Comparison of ENCODE assay signal across 8 cellular contexts in genomic region chr20:21571841-21572690, GRCh38. TPM values are rescaled to one million over a fixed set of nuclear protein-coding genes. Genes with fewer than 3 reads are reported as not detected.
DNase-seq lines count a peak whose midpoint lies in the region; ATAC-seq and TF ChIP-seq lines count a peak whose summit lies in the region.

No MANE protein-coding gene starts in this region.

- H3K27ac ChIP-seq in mammary epithelial cell (ENCODE audit: insufficient read depth, low read depth, low read length) (no peak overlapping the region), mesenchymal stem cell (ENCODE audit: low read length, poor library complexity, severe bottlenecking) (no peak overlapping the region)

- H3K14ac ChIP-seq in mesenchymal stem cell (ENCODE audit: low read length in 2 of 2) = no peak overlapping the region

- CTCF ChIA-PET in mammary epithelial cell (lab: Charles Lee; ENCODE audit: low non-redundant PET) = no interaction called here

- POLR2A ChIA-PET in activated naive CD8-positive, alpha-beta T cell treated with anti-CD3 and anti-CD28 coated beads, Interleukin-2, amount 10 ng/mL, durations not matched to agents 7 days and 5 days (lab: Charles Lee) = no interaction called here

- H3K4me2 ChIP-seq in mammary epithelial cell (ENCODE audit: insufficient read depth, low read depth, low read length) = no peak overlapping the region
- no peak overlapping the region for H3K4me2 ChIP-seq in mesenchymal stem cell (ENCODE audit: low read length, poor library complexity, severe bottlenecking)

- no peak for ATAC-seq in activated naive CD8-positive, alpha-beta T cell treated with anti-CD3 and anti-CD28 coated beads, Interleukin-2, amount 10 ng/mL, durations not matched to agents 7 days and 5 days (ENCODE audit: low read depth)
- no peak for ATAC-seq in GM18867 (IDR thresholded peaks at IDR 0.05; ENCODE audit: unreplicated experiment)

- H3K27ac Mint-ChIP-seq in activated naive CD8-positive, alpha-beta T cell treated with anti-CD3 and anti-CD28 coated beads, Interleukin-2, amount 10 ng/mL, durations not matched to agents 7 days and 5 days = no peak overlapping the region
- no peak overlapping the region for H3K27ac Mint-ChIP-seq in activated naive CD8-positive, alpha-beta T cell treated with anti-CD3 and anti-CD28 coated beads for 36 hours

- H3K4me3 Mint-ChIP-seq in activated naive CD8-positive, alpha-beta T cell treated with anti-CD3 and anti-CD28 coated beads, Interleukin-2, amount 10 ng/mL, durations not matched to agents 7 days and 5 days = no peak overlapping the region
- no peak overlapping the region for H3K4me3 Mint-ChIP-seq in activated naive CD8-positive, alpha-beta T cell treated with anti-CD3 and anti-CD28 coated beads for 36 hours

- H2BK15ac ChIP-seq in mesenchymal stem cell (ENCODE audit: low read depth, poor library complexity, severe bottlenecking) = no peak overlapping the region

- H3K36me3 ChIP-seq in mammary epithelial cell (ENCODE audit: insufficient read depth, low read length) (no peaks in the 10 kb centered on the region), mesenchymal stem cell (ENCODE audit: control insufficient read depth in 1 of 2, insufficient read depth in 2 of 2, low read depth in 1 of 2, low read length in 2 of 2) (no peaks in the 10 kb centered on the region)

- H3K9ac ChIP-seq in mammary epithelial cell (ENCODE audit: insufficient read depth, low read length) (no peak overlapping the region), mesenchymal stem cell (ENCODE audit: low read length) (no peak overlapping the region)

- no peak overlapping the region for H3K23ac ChIP-seq in mesenchymal stem cell (ENCODE audit: low read length in 2 of 2)

- no peaks in the 10 kb centered on the region for H3K79me2 ChIP-seq in mammary epithelial cell (ENCODE audit: insufficient read depth, low read length)

- TF ChIP-seq POLR2A in NB4 (IDR thresholded peaks at IDR 0.05; ENCODE audit: extremely low read depth, insufficient read length) = no peak

- no peak overlapping the region for H3K4ac ChIP-seq in mesenchymal stem cell (ENCODE audit: low read depth in 1 of 2, low read length in 2 of 2)

- no peak overlapping the region for H2BK120ac ChIP-seq in mesenchymal stem cell (ENCODE audit: low read depth, low read length)

- no peaks in the 10 kb centered on the region for H4K20me1 ChIP-seq in mammary epithelial cell (ENCODE audit: insufficient read depth, low read length)

- H2BK5ac ChIP-seq in mesenchymal stem cell (ENCODE audit: low read depth, low read length, poor library complexity, severe bottlenecking) = no peak overlapping the region

- H3K9me3 Mint-ChIP-seq in activated naive CD8-positive, alpha-beta T cell treated with anti-CD3 and anti-CD28 coated beads, Interleukin-2, amount 10 ng/mL, durations not matched to agents 7 days and 5 days = no peaks in the 10 kb centered on the region
- H3K9me3 Mint-ChIP-seq in activated naive CD8-positive, alpha-beta T cell treated with anti-CD3 and anti-CD28 coated beads for 36 hours = no peaks in the 10 kb centered on the region

- in situ Hi-C loops in mammary epithelial cell (cut with MboI; ENCODE audit: low sequenced_read_pairs in 2 of 2) = no loop called here

- TF ChIP-seq CTCF in NB4 (IDR thresholded peaks at IDR 0.05; ENCODE audit: low read depth, low read length) = peak; percentile 83
- TF ChIP-seq CTCF in mammary epithelial cell (conservative IDR thresholded peaks at IDR 0.05 in 1 of 2, IDR thresholded peaks at IDR 0.05 in 1 of 2; ENCODE audit: extremely low read depth in 1 of 2, insufficient read depth in 1 of 2, low read depth in 1 of 2, low read length in 2 of 2) = peak; percentile 76 to 77

- peak; percentile 27 for DNase-seq in activated naive CD8-positive, alpha-beta T cell treated with anti-CD3 and anti-CD28 coated beads, Interleukin-2, amount 10 ng/mL, durations not matched to agents 7 days and 5 days
- no peak for DNase-seq in activated naive CD8-positive, alpha-beta T cell treated with anti-CD3 and anti-CD28 coated beads for 36 hours
- DNase-seq in NB4 (ENCODE audit: low read depth) (peak; percentile 20), mammary epithelial cell (no peak), mesenchymal stem cell (peak; percentile 1), T1000 (lab: John Stamatoyannopoulos, UW) (no peak), T-helper 2 cell (no peak)

- H3K27me3 ChIP-seq in mammary epithelial cell (ENCODE audit: insufficient read depth, low read length) (no peaks in the 10 kb centered on the region), mesenchymal stem cell (ENCODE audit: control insufficient read depth in 1 of 2, insufficient read depth in 1 of 2, low read length in 2 of 2) (peaks cover 4 to 37% of the 10 kb centered on the region in 2 experiments)

- BruUV-seq in mammary epithelial cell (replicated peaks; lab: Mats Ljungman, UMichigan) = no TSS peak

- H3K79me1 ChIP-seq in mesenchymal stem cell (replicated peaks; ENCODE audit: low read length, poor library complexity, severe bottlenecking) = no peaks in the 10 kb centered on the region

- peaks cover 12% of the 10 kb centered on the region for H3K27me3 Mint-ChIP-seq in activated naive CD8-positive, alpha-beta T cell treated with anti-CD3 and anti-CD28 coated beads, Interleukin-2, amount 10 ng/mL, durations not matched to agents 7 days and 5 days
- peaks cover 43% of the 10 kb centered on the region for H3K27me3 Mint-ChIP-seq in activated naive CD8-positive, alpha-beta T cell treated with anti-CD3 and anti-CD28 coated beads for 36 hours

- no peak overlapping the region for H3K4me3 ChIP-seq in NB4 (ENCODE audit: low read depth, low read length)
- H3K4me3 ChIP-seq in mammary epithelial cell (replicated peaks in 1 of 3; ENCODE audit: insufficient read depth in 1 of 3, low read depth in 2 of 3, low read length in 3 of 3) = no peak overlapping the region
- no peak overlapping the region for H3K4me3 ChIP-seq in mesenchymal stem cell (ENCODE audit: insufficient read depth in 1 of 2, low read depth in 1 of 2, low read length in 2 of 2)

- H3K36me3 Mint-ChIP-seq in activated naive CD8-positive, alpha-beta T cell treated with anti-CD3 and anti-CD28 coated beads, Interleukin-2, amount 10 ng/mL, durations not matched to agents 7 days and 5 days = no peaks in the 10 kb centered on the region
- H3K36me3 Mint-ChIP-seq in activated naive CD8-positive, alpha-beta T cell treated with anti-CD3 and anti-CD28 coated beads for 36 hours = no peaks in the 10 kb centered on the region

- H3K4me1 ChIP-seq in mammary epithelial cell (ENCODE audit: insufficient read depth, low read length) (peaks cover 4% of the 10 kb centered on the region), mesenchymal stem cell (ENCODE audit: control insufficient read depth, insufficient read depth, low read depth, low read length) (no peaks in the 10 kb centered on the region)

- 31% methylated on average over 15 of the region's 15 CpGs for WGBS in mammary epithelial cell (ENCODE audit: low coverage, missing lambda C conversion rate)
- WGBS in mesenchymal stem cell = 44% methylated on average over 12 of the region's 15 CpGs

- H3K18ac ChIP-seq in mesenchymal stem cell (ENCODE audit: low read depth in 1 of 2, low read length in 2 of 2) = no peak overlapping the region

- H3K4me1 Mint-ChIP-seq in activated naive CD8-positive, alpha-beta T cell treated with anti-CD3 and anti-CD28 coated beads, Interleukin-2, amount 10 ng/mL, durations not matched to agents 7 days and 5 days = peaks cover 5% of the 10 kb centered on the region
- H3K4me1 Mint-ChIP-seq in activated naive CD8-positive, alpha-beta T cell treated with anti-CD3 and anti-CD28 coated beads for 36 hours = peaks cover 9% of the 10 kb centered on the region

- no peak overlapping the region for H2AFZ ChIP-seq in mammary epithelial cell (ENCODE audit: low read depth, low read length)
- no peak overlapping the region for H2AFZ ChIP-seq in mesenchymal stem cell (ENCODE audit: low read depth, low read length)

- no peak overlapping the region for H4K91ac ChIP-seq in mesenchymal stem cell (ENCODE audit: low read length)

- H3K9me3 ChIP-seq in mammary epithelial cell (replicated peaks; ENCODE audit: insufficient read depth, low read length) (no peaks in the 10 kb centered on the region), mesenchymal stem cell (ENCODE audit: control insufficient read depth, low read length) (no peaks in the 10 kb centered on the region)

- intact Hi-C loops in mammary epithelial cell (cut with micrococcal nuclease) = loop anchor here (1.0 to 5.0 kb wide), 5 partner anchors 42 to 735 kb away; no protein-coding TSS in a partner anchor

- no peak overlapping the region for H4K8ac ChIP-seq in mesenchymal stem cell (ENCODE audit: low read length)

- H2AK5ac ChIP-seq in mesenchymal stem cell (ENCODE audit: low read length, severe bottlenecking) = no peak overlapping the region

- H2BK12ac ChIP-seq in mesenchymal stem cell (ENCODE audit: low read length in 2 of 2) = no peak overlapping the region

- dilution Hi-C loops in mammary epithelial cell (cut with HindIII; ENCODE audit: low sequenced_read_pairs) = no loop called here

RNA-seq across cellular contexts. Expression of gene NKX2-2, which starts 58.2 kb away (rescaled TPM):
- not detected for total RNA-seq in activated naive CD8-positive, alpha-beta T cell treated with anti-CD3 and anti-CD28 coated beads, Interleukin-2, amount 10 ng/mL, durations not matched to agents 7 days and 5 days
- not detected for total RNA-seq in activated naive CD8-positive, alpha-beta T cell treated with anti-CD3 and anti-CD28 coated beads for 36 hours
- not detected for total RNA-seq in mammary epithelial cell
- not detected for polyA plus RNA-seq in mammary epithelial cell
- polyA minus RNA-seq in mammary epithelial cell = not detected
- not detected for polyA plus RNA-seq in mesenchymal stem cell (2013, experiment 1 of 2)
- not detected for polyA plus RNA-seq in mesenchymal stem cell (2013, experiment 2 of 2)

Comparison
In these comparisons a context has a peak if more than half of its experiments do, and no peak if none do; other contexts are left out.
1. DNase-seq: peak in activated naive CD8-positive, alpha-beta T cell treated with anti-CD3 and anti-CD28 coated beads, Interleukin-2, amount 10 ng/mL, durations not matched to agents 7 days and 5 days (single experiment), NB4 (single experiment) and mesenchymal stem cell (single experiment); none in activated naive CD8-positive, alpha-beta T cell treated with anti-CD3 and anti-CD28 coated beads for 36 hours (single experiment), mammary epithelial cell (single experiment), T1000 (single experiment) and T-helper 2 cell (0 of 5).